21 cellular contexts compared by ENCODE assay signal in the genomic region with DNA sequence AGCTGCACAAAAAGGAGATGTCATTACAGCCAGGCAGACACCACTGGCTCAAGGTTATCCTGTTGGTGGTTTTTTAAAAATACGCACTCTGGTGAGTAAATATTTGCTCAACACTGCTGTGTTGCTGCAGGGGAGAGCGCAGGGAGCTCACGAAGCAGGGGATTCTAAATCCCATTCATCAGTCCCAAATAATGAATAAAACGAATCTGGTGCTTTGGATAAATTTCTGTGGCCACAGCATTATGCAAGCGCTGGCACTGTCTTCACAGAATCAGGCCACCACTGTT.
DNase-seq lines count a peak whose midpoint lies in the region; ATAC-seq and TF ChIP-seq lines count a peak whose summit lies in the region.
"Had no signal": no experiment of that assay in that cellular context is flagged by ENCODE, and none has a peak within 500 bp of the region (broad histone marks: within the 10 kb centered on the region; RNA-seq: fewer than 3 reads in every experiment).

No MANE protein-coding gene starts in this region.

- H3K4me1 ChIP-seq in gastrocnemius medialis: no peaks in the 10 kb centered on the region
- no peaks in the 10 kb centered on the region for H3K4me1 ChIP-seq in Karpas-422 (ENCODE audit: low read length)
- H3K4me1 ChIP-seq: HAP-1 had no signal

- H3K27me3 ChIP-seq in gastrocnemius medialis (no peaks in the 10 kb centered on the region), Karpas-422 (ENCODE audit: low read length) (no peaks in the 10 kb centered on the region)

- H3K27ac ChIP-seq in VCaP (peak overlapping the region; percentile 32; the same call in 1 of the 2 replicates), gastrocnemius medialis (peak overlapping the region; percentile 17 to 93 (median 58)), Karpas-422 (ENCODE audit: low read length) (no peak overlapping the region)
- H3K27ac ChIP-seq: RWPE1 had no signal

- intact Hi-C loops in gastrocnemius medialis (cut with DNase I; ENCODE audit: low total_unique reads): loop anchor here (5.0 kb wide), 1 partner anchor 253 kb away; no protein-coding TSS in a partner anchor

- TF ChIP-seq POLR2A in gastrocnemius medialis (IDR thresholded peaks at IDR 0.05): no peak

- no peaks in the 10 kb centered on the region for H3K79me2 ChIP-seq in Karpas-422 (ENCODE audit: low read length)

- in situ Hi-C loops in gastrocnemius medialis (cut with MboI; ENCODE audit: low sequenced_read_pairs in 4 of 4): no loop called here

- no peaks in the 10 kb centered on the region for H4K20me1 ChIP-seq in Karpas-422 (ENCODE audit: insufficient read depth, low read depth, low read length)

- TF ChIP-seq CTCF in VCaP (conservative IDR thresholded peaks at IDR 0.05) (no peak), gastrocnemius medialis (IDR thresholded peaks at IDR 0.05 in 4 of 5, conservative IDR thresholded peaks at IDR 0.05 in 1 of 5) (no peak)

- no peak overlapping the region for H3K4me3 ChIP-seq in gastrocnemius medialis
- H3K4me3 ChIP-seq in Karpas-422 (ENCODE audit: low read length): no peak overlapping the region
- H3K4me3 ChIP-seq: GM12878, HAP-1 had no signal

- peaks cover 0 to 63% of the 10 kb centered on the region in 2 donors for H3K36me3 ChIP-seq in gastrocnemius medialis
- no peaks in the 10 kb centered on the region for H3K36me3 ChIP-seq in Karpas-422 (ENCODE audit: insufficient read depth, low read length)
- H3K36me3 ChIP-seq: HAP-1 had no signal

- no peaks in the 10 kb centered on the region for H3K9me3 ChIP-seq in gastrocnemius medialis
- no peaks in the 10 kb centered on the region for H3K9me3 ChIP-seq in Karpas-422 (ENCODE audit: low read length)
- H3K9me3 ChIP-seq: HAP-1 had no signal

- H2AFZ ChIP-seq in Karpas-422 (ENCODE audit: low read length): no peak overlapping the region

- H3K9ac ChIP-seq in Karpas-422 (ENCODE audit: low read length): no peak overlapping the region

- ATAC-seq in gastrocnemius medialis (no peak), HG03039 (IDR thresholded peaks at IDR 0.05; ENCODE audit: unreplicated experiment) (no peak)
- ATAC-seq: GM12878 had no signal

- H3K9me2 ChIP-seq in Karpas-422 (replicated peaks; ENCODE audit: insufficient read depth, low read length): no peaks in the 10 kb centered on the region

- DNase-seq in NCI-H748 (lab: John Stamatoyannopoulos, UW; ENCODE audit: unreplicated experiment) (peak; percentile 45), NCI-H748 treated with DMSO at 0.1 percent for 48 hours (lab: John Stamatoyannopoulos, UW) (no peak), DMS153 treated with DMSO at 0.1 percent for 48 hours (lab: John Stamatoyannopoulos, UW; ENCODE audit: unreplicated experiment) (peak; percentile 62), gastrocnemius medialis (no peak), RPMI8226 (no peak), Karpas-422 (no peak)
- DNase-seq: DMS79, EL, GDM1, GOT3, Kasumi-1, NCI-H1092 treated with DMSO at 0.1 percent for 48 hours, NCI-H146, NCI-H2029, NCI-H510A, SHP77 treated with DMSO at 0.1 percent for 48 hours had no signal

- H3K4me2 ChIP-seq in Karpas-422 (ENCODE audit: low read depth, low read length, poor library complexity, severe bottlenecking): no peak overlapping the region

Comparison
In these comparisons a context has a peak if more than half of its experiments do, and no peak if none do; other contexts are left out.
1. DNase-seq: peak in NCI-H748 (single experiment) and DMS153 treated with DMSO at 0.1 percent for 48 hours (single experiment); none in NCI-H748 treated with DMSO at 0.1 percent for 48 hours (single experiment), gastrocnemius medialis (0 of 2), RPMI8226 (single experiment) and Karpas-422 (single experiment).